In genomic region chr6:73203098-73203497, GRCh38 we compare ENCODE assay signal across 1 cellular context.
TF ChIP-seq lines count a peak whose summit lies in the region.

No MANE protein-coding gene starts in this region.

TF ChIP-seq in HepG2, 621 proteins besides CTCF, POLR2A, EP300 and RAD21:
- no peak for TF ChIP-seq ZNF569 (CRISPR knock-in tag; IDR thresholded peaks at IDR 0.05; ENCODE audit: borderline replicate concordance)
- no peak for TF ChIP-seq DNMT1 (CRISPR knock-in tag; IDR thresholded peaks at IDR 0.05)
